8 cellular contexts compared by ENCODE assay signal in the genomic region with DNA sequence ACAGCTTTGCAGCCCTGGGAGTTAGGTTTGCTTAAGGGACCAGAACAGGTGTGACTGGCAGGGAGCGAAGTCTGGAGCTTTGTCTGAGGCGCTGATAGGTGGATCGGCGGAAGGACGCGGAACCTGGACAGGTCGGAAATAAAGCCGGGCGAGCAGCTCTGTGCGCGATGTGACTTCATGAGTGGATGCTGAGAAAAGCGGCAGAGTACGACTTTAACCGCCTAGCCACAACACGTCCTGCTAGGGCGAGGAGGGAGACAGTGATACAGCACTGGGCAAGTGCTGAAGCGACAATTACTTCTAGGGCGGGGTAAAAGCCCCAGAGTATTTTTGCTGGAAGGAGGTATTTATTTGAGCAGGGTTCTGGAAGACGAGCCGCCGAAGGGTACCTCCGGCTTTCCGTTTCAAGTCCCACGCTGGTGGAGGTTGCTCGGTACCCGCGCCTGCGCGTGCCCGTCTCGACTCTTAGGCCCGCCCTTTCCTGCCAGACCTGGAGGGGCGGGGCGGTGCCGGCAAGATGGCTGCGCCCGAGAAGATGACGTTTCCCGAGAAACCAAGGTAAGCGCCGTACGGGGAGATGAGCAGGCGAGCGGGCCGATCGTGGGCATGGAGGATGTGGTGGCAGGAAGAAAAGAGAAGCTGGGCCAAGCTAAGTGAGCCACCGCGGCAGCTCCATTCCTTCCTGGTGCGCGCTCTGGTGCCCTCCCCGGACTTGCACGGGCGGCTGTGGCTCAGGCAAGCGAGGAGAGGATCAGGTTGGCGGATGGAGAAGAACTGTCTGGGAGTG.
DNase-seq lines count a peak whose midpoint lies in the region; ATAC-seq and TF ChIP-seq lines count a peak whose summit lies in the region.

A gene with protein sequence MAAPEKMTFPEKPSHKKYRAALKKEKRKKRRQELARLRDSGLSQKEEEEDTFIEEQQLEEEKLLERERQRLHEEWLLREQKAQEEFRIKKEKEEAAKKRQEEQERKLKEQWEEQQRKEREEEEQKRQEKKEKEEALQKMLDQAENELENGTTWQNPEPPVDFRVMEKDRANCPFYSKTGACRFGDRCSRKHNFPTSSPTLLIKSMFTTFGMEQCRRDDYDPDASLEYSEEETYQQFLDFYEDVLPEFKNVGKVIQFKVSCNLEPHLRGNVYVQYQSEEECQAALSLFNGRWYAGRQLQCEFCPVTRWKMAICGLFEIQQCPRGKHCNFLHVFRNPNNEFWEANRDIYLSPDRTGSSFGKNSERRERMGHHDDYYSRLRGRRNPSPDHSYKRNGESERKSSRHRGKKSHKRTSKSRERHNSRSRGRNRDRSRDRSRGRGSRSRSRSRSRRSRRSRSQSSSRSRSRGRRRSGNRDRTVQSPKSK (plus strand): TSS at position 506 of the 787 bp plus-strand sequence. CDS start 12 bp downstream, at position 518.

- no peak for TF ChIP-seq CTCF in AG10803 (conservative IDR thresholded peaks at IDR 0.05; ENCODE audit: low read length)

- peak within 1 kb of the TSS; percentile 79 for H3K4me3 ChIP-seq in AG10803 (ENCODE audit: low read length)

- DNase-seq in AG10803 (ENCODE audit: low read depth) = peak; percentile 56
- peak; percentile 81 for DNase-seq in NCI-H345 treated with DMSO at 0.1 percent for 48 hours (lab: John Stamatoyannopoulos, UW; ENCODE audit: unreplicated experiment)
- peak; percentile 76 for DNase-seq in activated CD4-positive, CD25-positive, alpha-beta regulatory T cell treated with anti-CD3 and anti-CD28 coated beads, Interleukin-2, amount 50 U/mL, for 16 hours (ENCODE audit: low read depth, low spot score)
- peak; percentile 53 to 69 for DNase-seq in cerebellar nuclear complex (lab: John Stamatoyannopoulos, UW)
- peak; percentile 92 for DNase-seq in kidney tubule cell (ENCODE audit: low spot score)
- peak; percentile 59 to 70 for DNase-seq in stimulated activated CD4-positive, alpha-beta T cell treated with anti-CD3 and anti-CD28 coated beads, Interleukin-1b, Interleukin-23, amount 100 ng/mL, for 1 hour (ENCODE audit: low read depth in 2 of 2)

- ATAC-seq in GM19023 (IDR thresholded peaks at IDR 0.05; ENCODE audit: unreplicated experiment) = peak; percentile 96
- peak; percentile 90 for ATAC-seq in HG03175 (IDR thresholded peaks at IDR 0.05; ENCODE audit: unreplicated experiment)

Comparison
In these comparisons a context has a peak if more than half of its experiments do, and no peak if none do; other contexts are left out.
1. Peak in every context shown above with its lines: DNase-seq, ATAC-seq and H3K4me3 ChIP-seq.